In genomic region chr1:6504887-6505286, GRCh38 we compare ENCODE assay signal across 1 cellular context.
TF ChIP-seq lines count a peak whose summit lies in the region.

No MANE protein-coding gene starts in this region.

TF ChIP-seq in H1, 55 proteins besides CTCF, POLR2A, EP300 and RAD21:
- TF ChIP-seq ATF3 (IDR thresholded peaks at IDR 0.05; ENCODE audit: insufficient read depth, low read depth, low read length) (no peak), KDM4A (IDR thresholded peaks at IDR 0.05; ENCODE audit: low read depth, low read length, severe bottlenecking) (no peak), BRCA1 (IDR thresholded peaks at IDR 0.05; ENCODE audit: low read depth, low read length) (no peak), TEAD4 (IDR thresholded peaks at IDR 0.05; ENCODE audit: low read depth, low read length) (no peak), KDM5A (IDR thresholded peaks at IDR 0.05; ENCODE audit: low read length) (no peak), EZH2 (IDR thresholded peaks at IDR 0.05; ENCODE audit: low read depth, low read length, severe bottlenecking) (no peak), RBBP5 (IDR thresholded peaks at IDR 0.05; ENCODE audit: borderline replicate concordance, low read depth, low read length) (no peak), NRF1 (IDR thresholded peaks at IDR 0.05; ENCODE audit: low read depth, low read length) (no peak), GABPA (IDR thresholded peaks at IDR 0.05; ENCODE audit: borderline replicate concordance, insufficient read depth, low read length) (no peak), ASH2L (IDR thresholded peaks at IDR 0.05; ENCODE audit: low read length) (no peak), SIRT6 (IDR thresholded peaks at IDR 0.05; ENCODE audit: low read length) (no peak), CHD7 (IDR thresholded peaks at IDR 0.05; ENCODE audit: insufficient replicate concordance, low read length) (no peak), SAP30 (IDR thresholded peaks at IDR 0.05; ENCODE audit: insufficient read depth, insufficient replicate concordance, low read length) (no peak), SP1 (IDR thresholded peaks at IDR 0.05; ENCODE audit: low read depth, low read length) (no peak), CTBP2 (IDR thresholded peaks at IDR 0.05; ENCODE audit: borderline replicate concordance, insufficient read depth, insufficient read length, low read length) (no peak)
